Comparison of ENCODE assay signal across 16 cellular contexts in genomic region chr18:44601447-44601846, GRCh38.
DNase-seq lines count a peak whose midpoint lies in the region; ATAC-seq and TF ChIP-seq lines count a peak whose summit lies in the region.
"Had no signal": no experiment of that assay in that cellular context is flagged by ENCODE, and none has a peak within 500 bp of the region (broad histone marks: within the 10 kb centered on the region; RNA-seq: fewer than 3 reads in every experiment).

No MANE protein-coding gene starts in this region.

- no peaks in the 10 kb centered on the region for H3K9me3 ChIP-seq in cardiac muscle cell (ENCODE audit: low read depth)
- no peaks in the 10 kb centered on the region for H3K9me3 ChIP-seq in CD4-positive, alpha-beta memory T cell (ENCODE audit: control insufficient read depth in 1 of 2, low read length in 2 of 2)
- H3K9me3 ChIP-seq: thoracic aorta had no signal

- in situ Hi-C loops in SK-MEL-5 (cut with HindIII; ENCODE audit: low pct_unique_long_range_greater_than_20kb, low sequenced_read_pairs), result no loop called here

- H3K9me3 Mint-ChIP-seq in CD4-positive, alpha-beta memory T cell, result peaks cover 0 to 8% (median 0%) of the 10 kb centered on the region in 8 donors
- H3K9me3 Mint-ChIP-seq: dendritic cell treated with granulocyte-macrophage colony-stimulating factor and Interleukin-4, amounts not matched to agents 40 ng/mL and 50 ng/mL, for 4 days had no signal

- no peak overlapping the region for H3K4me3 ChIP-seq in cardiac muscle cell
- no peak overlapping the region for H3K4me3 ChIP-seq in fibroblast of villous mesenchyme (ENCODE audit: low read depth, low read length)
- H3K4me3 ChIP-seq in CD4-positive, alpha-beta memory T cell (ENCODE audit: low read length in 2 of 2), result no peak overlapping the region
- H3K4me3 ChIP-seq: lung, thoracic aorta had no signal

- H3K36me3 Mint-ChIP-seq in CD4-positive, alpha-beta memory T cell, result no peaks in the 10 kb centered on the region

- no peaks in the 10 kb centered on the region for H3K4me1 ChIP-seq in cardiac muscle cell (ENCODE audit: low read depth)
- H3K4me1 ChIP-seq in CD4-positive, alpha-beta memory T cell (ENCODE audit: insufficient read depth, low read length), result no peaks in the 10 kb centered on the region

- no peak for ATAC-seq in left ventricle myocardium superior

- no peak overlapping the region for H3K27ac Mint-ChIP-seq in CD4-positive, alpha-beta memory T cell
- H3K27ac Mint-ChIP-seq: B cell; dendritic cell treated with granulocyte-macrophage colony-stimulating factor and Interleukin-4, amounts not matched to agents 40 ng/mL and 50 ng/mL, for 4 days had no signal

- POLR2A ChIA-PET in CD4-positive, alpha-beta memory T cell (lab: Charles Lee; ENCODE audit: partially characterized antibody), result no interaction called here

- no peaks in the 10 kb centered on the region for H3K36me3 ChIP-seq in cardiac muscle cell
- no peaks in the 10 kb centered on the region for H3K36me3 ChIP-seq in CD4-positive, alpha-beta memory T cell (ENCODE audit: insufficient read depth, low read length)
- H3K36me3 ChIP-seq: thoracic aorta had no signal

- no peak overlapping the region for H3K4me3 Mint-ChIP-seq in CD4-positive, alpha-beta memory T cell
- H3K4me3 Mint-ChIP-seq: B cell; dendritic cell treated with granulocyte-macrophage colony-stimulating factor and Interleukin-4, amounts not matched to agents 40 ng/mL and 50 ng/mL, for 4 days had no signal

- CTCF ChIA-PET in CD4-positive, alpha-beta memory T cell (lab: Charles Lee; ENCODE audit: partially characterized antibody), result no interaction called here

- intact Hi-C loops in left ventricle myocardium superior (cut with micrococcal nuclease), result no loop called here
- intact Hi-C loops in CD4-positive, alpha-beta memory T cell (cut with micrococcal nuclease), result no loop called here

- H3K27me3 Mint-ChIP-seq in CD4-positive, alpha-beta memory T cell, result peaks cover 3 to 7% of the 10 kb centered on the region in 2 donors
- H3K27me3 Mint-ChIP-seq: B cell had no signal

- peaks cover 0 to 2% (median 0%) of the 10 kb centered on the region in 4 donors for H3K4me1 Mint-ChIP-seq in CD4-positive, alpha-beta memory T cell

- DNase-seq in cardiac muscle cell (ENCODE audit: low read depth in 1 of 2, low spot score in 1 of 2) (peak; percentile 10 to 50), left ventricle myocardium superior (no peak), SK-MEL-5 (ENCODE audit: low read depth, low spot score) (peak; percentile 4), fibroblast of villous mesenchyme (ENCODE audit: low read depth) (peak; percentile 92), NCI-H345 treated with DMSO at 0.1 percent for 48 hours (lab: John Stamatoyannopoulos, UW; ENCODE audit: unreplicated experiment) (no peak), dermis blood vessel endothelial cell (no peak), NCI-H1694 (lab: John Stamatoyannopoulos, UW) (no peak)
- DNase-seq in CD4-positive, alpha-beta memory T cell, result no peak
- DNase-seq: activated CD4-positive, alpha-beta T cell treated with anti-CD3 and anti-CD28 coated beads for 48 hours; activated effector memory CD4-positive, alpha-beta T cell treated with Interleukin-2 at 50 U/mL for 16 hours; NCI-H526 treated with DMSO at 0.1 percent for 48 hours; SW 1271 had no signal

- TF ChIP-seq CTCF in cardiac muscle cell (IDR thresholded peaks at IDR 0.05; ENCODE audit: low read depth, low read length), result no peak
- no peak for TF ChIP-seq CTCF in fibroblast of villous mesenchyme (IDR thresholded peaks at IDR 0.05; ENCODE audit: insufficient read depth, low read depth, low read length)

- H3K27me3 ChIP-seq in cardiac muscle cell, result no peaks in the 10 kb centered on the region
- H3K27me3 ChIP-seq in CD4-positive, alpha-beta memory T cell (ENCODE audit: insufficient read depth, low read length), result no peaks in the 10 kb centered on the region

- no peak overlapping the region for H3K27ac ChIP-seq in cardiac muscle cell
- H3K27ac ChIP-seq in CD4-positive, alpha-beta memory T cell (ENCODE audit: low read depth, low read length), result no peak overlapping the region
- H3K27ac ChIP-seq: thoracic aorta had no signal

Comparison
In these comparisons a context has a peak if more than half of its experiments do, and no peak if none do; other contexts are left out.
1. DNase-seq: peak in cardiac muscle cell (2 of 2), SK-MEL-5 (single experiment) and fibroblast of villous mesenchyme (single experiment); none in left ventricle myocardium superior (single experiment), NCI-H345 treated with DMSO at 0.1 percent for 48 hours (single experiment), CD4-positive, alpha-beta memory T cell (0 of 5), dermis blood vessel endothelial cell (single experiment) and NCI-H1694 (single experiment).